8 cellular contexts compared by ENCODE assay signal in the genomic region with DNA sequence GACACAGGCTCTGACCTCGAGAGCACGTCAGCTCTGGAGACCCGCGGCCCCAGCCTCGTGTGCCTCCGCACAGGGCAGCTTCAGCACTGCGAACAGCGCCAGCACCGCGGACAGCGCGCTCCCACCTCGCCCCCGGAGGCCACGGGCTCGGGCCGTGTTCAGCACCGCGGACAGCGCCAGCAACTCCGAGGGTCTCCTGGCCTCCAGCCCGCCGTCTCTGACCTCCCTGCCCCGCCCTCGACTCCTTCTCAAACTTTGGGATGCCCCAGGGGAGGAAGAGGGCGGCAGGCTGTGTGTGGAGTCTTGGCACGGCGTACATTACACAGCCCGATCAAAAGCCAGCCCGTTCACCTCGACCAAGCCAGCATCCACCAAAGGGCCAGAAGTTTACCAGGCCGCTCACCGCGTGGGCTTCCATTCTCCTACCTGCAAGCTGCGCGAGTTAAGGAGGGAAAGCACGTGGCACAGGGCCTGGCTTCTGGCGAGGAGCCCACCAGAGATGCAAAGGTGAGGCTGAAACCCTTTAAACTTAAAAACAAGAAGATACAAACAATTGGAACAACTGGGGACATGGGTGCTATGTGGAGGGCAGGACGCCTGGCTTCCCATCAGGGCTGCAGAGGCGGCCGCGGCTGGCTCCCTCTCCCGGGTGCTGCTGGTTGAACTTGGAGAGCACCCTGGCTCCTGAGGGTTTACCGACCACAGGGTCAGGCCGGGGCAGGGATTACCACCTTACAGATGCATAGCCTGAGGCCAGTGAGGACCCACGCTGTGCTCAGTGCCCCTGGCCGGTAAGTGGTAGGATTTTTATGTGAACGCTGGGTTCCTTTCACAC. TPM values are rescaled to one million over a fixed set of nuclear protein-coding genes. Genes with fewer than 3 reads are reported as not detected.
DNase-seq lines count a peak whose midpoint lies in the region; ATAC-seq lines count a peak whose summit lies in the region.

No MANE protein-coding gene starts in this region.

- ATAC-seq in T-helper 17 cell (peak; percentile 64), GM21526 (IDR thresholded peaks at IDR 0.05; ENCODE audit: low FRiP score, unreplicated experiment) (no peak)

- H3K27ac Mint-ChIP-seq in T-helper 17 cell: no peak overlapping the region

- peaks cover 14% of the 10 kb centered on the region for H3K4me1 Mint-ChIP-seq in T-helper 17 cell

- no peaks in the 10 kb centered on the region for H3K9me3 ChIP-seq in T-helper 17 cell (ENCODE audit: control insufficient read depth, low read length, poor library complexity, severe bottlenecking)

- DNase-seq in H4 (ENCODE audit: low spot score) (peak; percentile 36), T-helper 17 cell (peak in 1 of 3 donors; percentile 27), mucosa of gallbladder (ENCODE audit: low spot score) (peak; percentile 58), NCI-H187 (lab: John Stamatoyannopoulos, UW) (no peak), NCI-H2029 (lab: John Stamatoyannopoulos, UW) (no peak), NCI-H526 (lab: John Stamatoyannopoulos, UW) (no peak)
- peak; percentile 37 for DNase-seq in effector CD8-positive, alpha-beta T cell (lab: John Stamatoyannopoulos, UW)

- H3K27me3 Mint-ChIP-seq in T-helper 17 cell: peaks cover 55% of the 10 kb centered on the region

- H3K4me3 Mint-ChIP-seq in T-helper 17 cell: no peak overlapping the region

- H3K36me3 Mint-ChIP-seq in T-helper 17 cell (ENCODE audit: low read depth): peaks cover 2% of the 10 kb centered on the region

RNA-seq across cellular contexts. Expression of a gene that starts 4.5 kb away (rescaled TPM):
- not detected in 2 replicates for total RNA-seq in H4 (2014; rRNA removed; shearing (Covaris generic))
- total RNA-seq in T-helper 17 cell: not detected
- total RNA-seq in mucosa of gallbladder: not detected

Comparison
In these comparisons a context has a peak if more than half of its experiments do, and no peak if none do; other contexts are left out.
1. DNase-seq: peak in H4 (single experiment), effector CD8-positive, alpha-beta T cell (single experiment) and mucosa of gallbladder (single experiment); none in NCI-H187 (0 of 2), NCI-H2029 (single experiment) and NCI-H526 (0 of 2).